In genomic region chr15:31870336-31871158, GRCh38 we compare ENCODE assay signal across 8 cellular contexts. TPM values are rescaled to one million over a fixed set of nuclear protein-coding genes. Genes with fewer than 3 reads are reported as not detected.
A peak's percentile ranks its signal among the peaks of the same experiment; 100 is the strongest.
DNase-seq lines count a peak whose midpoint lies in the region; ATAC-seq and TF ChIP-seq lines count a peak whose summit lies in the region.

Gene OTUD7A, minus strand, starts transcription at chr15:31870673.

- peak within 1 kb of the TSS; percentile 52 to 98 (median 61) for H3K4me3 ChIP-seq in Peyer's patch

- peak; percentile 75 for DNase-seq in DMS114 treated with DMSO at 0.1 percent for 48 hours (lab: John Stamatoyannopoulos, UW; ENCODE audit: unreplicated experiment)
- peak; percentile 67 for DNase-seq in KBM-7
- peak; percentile 65 to 92 (median 90) for DNase-seq in Peyer's patch
- DNase-seq in activated T-helper 1 cell treated with anti-CD3 and anti-CD28 coated beads, Interleukin-2, amount 50 U/mL, for 16 hours (ENCODE audit: low read depth in 1 of 2, low spot score in 1 of 2), result peak; percentile 58 to 83
- DNase-seq in fibroblast of peridontal ligament (ENCODE audit: extremely low read depth), result peak; percentile 45
- peak; percentile 84 for DNase-seq in natural killer cell

- no peaks in the 10 kb centered on the region for H3K36me3 ChIP-seq in Peyer's patch

- TF ChIP-seq CTCF in Peyer's patch (IDR thresholded peaks at IDR 0.05), result no peak
- TF ChIP-seq CTCF in natural killer cell (IDR thresholded peaks at IDR 0.05), result no peak

- no peaks in the 10 kb centered on the region for H3K9me3 ChIP-seq in Peyer's patch

- peak within 1 kb of the TSS; percentile 56 to 87 (median 65) for H3K27ac ChIP-seq in Peyer's patch

- in situ Hi-C loops in KBM-7 (cut with MboI; ENCODE audit: low pct_unique_long_range_greater_than_20kb, low sequenced_read_pairs), result no loop called here

- H3K9me3 Mint-ChIP-seq in natural killer cell, result peaks cover 0 to 4% of the 10 kb centered on the region in 2 donors
- H3K9me3 Mint-ChIP-seq in stimulated activated memory B cell treated with anti-CD40 and anti-IgM and Interleukin-4, amounts not matched to agents 10 μg/mL and 1 μg/mL and 100 μg/mL, for 72 hours, result no peaks in the 10 kb centered on the region

- peaks cover 2% of the 10 kb centered on the region for H3K36me3 Mint-ChIP-seq in natural killer cell
- H3K36me3 Mint-ChIP-seq in stimulated activated memory B cell treated with anti-CD40 and anti-IgM and Interleukin-4, amounts not matched to agents 10 μg/mL and 1 μg/mL and 100 μg/mL, for 72 hours, result no peaks in the 10 kb centered on the region

- peaks cover 11 to 30% of the 10 kb centered on the region in 2 donors for H3K27me3 Mint-ChIP-seq in natural killer cell (ENCODE audit: low read depth in 2 of 2)
- no peaks in the 10 kb centered on the region for H3K27me3 Mint-ChIP-seq in stimulated activated memory B cell treated with anti-CD40 and anti-IgM and Interleukin-4, amounts not matched to agents 10 μg/mL and 1 μg/mL and 100 μg/mL, for 72 hours

- H3K4me1 Mint-ChIP-seq in natural killer cell, result peaks cover 9 to 14% of the 10 kb centered on the region in 2 donors
- H3K4me1 Mint-ChIP-seq in stimulated activated memory B cell treated with anti-CD40 and anti-IgM and Interleukin-4, amounts not matched to agents 10 μg/mL and 1 μg/mL and 100 μg/mL, for 72 hours, result peaks cover 7% of the 10 kb centered on the region

- no peaks in the 10 kb centered on the region for H3K27me3 ChIP-seq in Peyer's patch

- H3K27ac Mint-ChIP-seq in natural killer cell, result peak within 1 kb of the TSS; percentile 71 to 93
- H3K27ac Mint-ChIP-seq in stimulated activated memory B cell treated with anti-CD40 and anti-IgM and Interleukin-4, amounts not matched to agents 10 μg/mL and 1 μg/mL and 100 μg/mL, for 72 hours, result peak within 1 kb of the TSS; percentile 74

- ATAC-seq in GM21717 (IDR thresholded peaks at IDR 0.05; ENCODE audit: unreplicated experiment), result peak; percentile 82
- peak; percentile 88 to 97 (median 91) for ATAC-seq in natural killer cell
- peak; percentile 95 for ATAC-seq in stimulated activated memory B cell treated with anti-CD40 and anti-IgM and Interleukin-4, amounts not matched to agents 10 μg/mL and 1 μg/mL and 100 μg/mL, for 72 hours

- peaks cover 0 to 6% (median 0%) of the 10 kb centered on the region in 4 donors for H3K4me1 ChIP-seq in Peyer's patch

- H3K4me3 Mint-ChIP-seq in natural killer cell, result peak within 1 kb of the TSS; percentile 97
- peak within 1 kb of the TSS; percentile 87 for H3K4me3 Mint-ChIP-seq in stimulated activated memory B cell treated with anti-CD40 and anti-IgM and Interleukin-4, amounts not matched to agents 10 μg/mL and 1 μg/mL and 100 μg/mL, for 72 hours

- TF ChIP-seq POLR2A in Peyer's patch (IDR thresholded peaks at IDR 0.05), result no peak

- intact Hi-C loops in natural killer cell (cut with micrococcal nuclease), result no loop called here

RNA-seq across cellular contexts. Expression of gene OTUD7A, which starts in this region (rescaled TPM):
- total RNA-seq in Peyer's patch (1 to 10 TPM; 3.9 to 8.4 (median 5.3) TPM), natural killer cell (under 1 TPM; 0.45 to 0.78 (median 0.75) TPM)

Comparison
In these comparisons a context has a peak if more than half of its experiments do, and no peak if none do; other contexts are left out.
1. Peak in every context shown above with its lines: DNase-seq, ATAC-seq, H3K4me3 ChIP-seq and H3K27ac ChIP-seq.
2. Peak in DNase-seq and ATAC-seq in natural killer cell; RNA of the gene not detected or under 1 TPM.